13 cellular contexts compared by ENCODE assay signal in the genomic region with DNA sequence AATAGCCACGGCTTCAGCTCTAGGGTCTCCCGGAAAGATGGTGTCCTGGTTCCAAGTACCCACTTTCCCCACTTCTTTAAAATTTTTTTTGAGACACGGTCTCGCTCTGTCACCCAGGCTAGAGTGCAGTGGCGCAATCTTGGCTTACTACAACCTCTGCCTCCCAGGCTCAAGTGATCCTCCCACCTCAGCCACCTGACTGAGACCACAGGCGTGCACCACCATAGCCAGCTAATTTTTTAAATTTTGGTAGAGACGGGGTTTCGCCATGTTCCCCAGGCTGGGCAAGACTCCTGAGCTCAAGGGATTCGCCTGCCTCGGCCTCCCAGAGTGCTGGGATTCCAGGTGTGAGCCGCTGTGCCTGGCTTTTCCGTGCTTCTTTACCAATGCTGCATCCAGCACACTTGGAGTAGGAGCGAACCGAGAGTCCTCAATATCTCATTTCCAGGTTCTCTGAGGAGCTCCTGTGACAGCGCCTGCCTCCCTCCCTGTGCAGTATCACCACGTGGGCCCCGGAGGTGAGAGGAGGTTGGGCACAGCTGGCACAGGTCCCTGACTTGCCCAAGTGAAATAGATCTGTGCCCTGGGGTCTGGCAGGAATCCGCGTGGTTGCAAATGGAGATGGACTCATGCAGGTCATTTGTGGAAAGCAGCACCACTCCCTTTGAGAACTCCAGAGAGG. TPM values are rescaled to one million over a fixed set of nuclear protein-coding genes. Genes with fewer than 3 reads are reported as not detected.
A peak's percentile ranks its signal among the peaks of the same experiment; 100 is the strongest.
DNase-seq lines count a peak whose midpoint lies in the region; ATAC-seq and TF ChIP-seq lines count a peak whose summit lies in the region.
"Had no signal": no experiment of that assay in that cellular context is flagged by ENCODE, and none has a peak within 500 bp of the region (broad histone marks: within the 10 kb centered on the region; RNA-seq: fewer than 3 reads in every experiment).

No MANE protein-coding gene starts in this region.

- no peak for ATAC-seq in activated naive CD4-positive, alpha-beta T cell treated with anti-CD3 and anti-CD28 coated beads, Interleukin-2, amount 50 U/mL, for 72 hours
- peak; percentile 32 to 59 for ATAC-seq in lower lobe of right lung
- ATAC-seq in HG03460 (IDR thresholded peaks at IDR 0.05; ENCODE audit: unreplicated experiment), result no peak
- ATAC-seq in HG03280 (IDR thresholded peaks at IDR 0.05; ENCODE audit: unreplicated experiment), result no peak

- DNase-seq in activated naive CD4-positive, alpha-beta T cell treated with anti-CD3 and anti-CD28 coated beads, Interleukin-2, amount 50 U/mL, for 72 hours (ENCODE audit: low spot score in 2 of 2), result no peak
- DNase-seq in activated naive CD4-positive, alpha-beta T cell (lab: John Stamatoyannopoulos, UW), result no peak
- DNase-seq in activated T-helper 2 cell treated with anti-CD3 and anti-CD28 coated beads, Interferon-gamma antibody, Interleukin-2, Interleukin-4, amounts not matched to agents 10 μg/mL and 5 μg/mL and 100 μg/mL, durations not matched to agents 14 hours and 24 hours and 36 hours (ENCODE audit: low spot score), result no peak
- DNase-seq in lower lobe of right lung, result no peak
- DNase-seq in transverse colon, result peak; percentile 20
- DNase-seq in NCI-H82 treated with DMSO at 0.1 percent for 48 hours (lab: John Stamatoyannopoulos, UW; ENCODE audit: unreplicated experiment), result no peak
- DNase-seq: EL; left cardiac atrium; nucleus accumbens; SJCRH30; stimulated activated CD8-positive, alpha-beta memory T cell treated with anti-CD3 and anti-CD28 coated beads, Interleukin-4, amount 100 ng/mL, for 48 hours had no signal

- H3K4me3 Mint-ChIP-seq in activated T-helper 2 cell treated with anti-CD3 and anti-CD28 coated beads, Interferon-gamma antibody, Interleukin-2, Interleukin-4, amounts not matched to agents 10 μg/mL and 5 μg/mL and 100 μg/mL, durations not matched to agents 14 hours and 24 hours and 36 hours (ENCODE audit: low read depth), result no peak overlapping the region

- peaks cover 100% of the 10 kb centered on the region for H3K36me3 ChIP-seq in lower lobe of right lung
- H3K36me3 ChIP-seq in transverse colon, result peaks cover 0 to 56% (median 24%) of the 10 kb centered on the region in 4 donors

- H3K9me3 ChIP-seq in lower lobe of right lung (no peaks in the 10 kb centered on the region), transverse colon (no peaks in the 10 kb centered on the region)
- H3K9me3 ChIP-seq: SJCRH30 had no signal

- H3K27ac ChIP-seq in lower lobe of right lung (peak overlapping the region; percentile 47), transverse colon (peak overlapping the region; percentile 39 to 56 (median 53))
- H3K27ac ChIP-seq: SJCRH30 had no signal

- no peaks in the 10 kb centered on the region for H3K27me3 Mint-ChIP-seq in activated T-helper 2 cell treated with anti-CD3 and anti-CD28 coated beads, Interferon-gamma antibody, Interleukin-2, Interleukin-4, amounts not matched to agents 10 μg/mL and 5 μg/mL and 100 μg/mL, durations not matched to agents 14 hours and 24 hours and 36 hours (ENCODE audit: low read depth)

- H3K4me1 ChIP-seq in lower lobe of right lung (peaks cover 16% of the 10 kb centered on the region), transverse colon (peaks cover 0 to 53% (median 19%) of the 10 kb centered on the region in 4 donors)
- H3K4me1 ChIP-seq: SJCRH30 had no signal

- TF ChIP-seq EP300 in transverse colon (IDR thresholded peaks at IDR 0.05; ENCODE audit: low read depth), result no peak

- 85% methylated on average over 6 to 19 of the region's 19 CpGs for WGBS in transverse colon (ENCODE audit: low coverage in 1 of 2), 2 donors

- intact Hi-C loops in activated T-helper 2 cell treated with anti-CD3 and anti-CD28 coated beads, Interferon-gamma antibody, Interleukin-2, Interleukin-4, amounts not matched to agents 10 μg/mL and 5 μg/mL and 100 μg/mL, durations not matched to agents 14 hours and 24 hours and 36 hours (cut with micrococcal nuclease), result no loop called here
- intact Hi-C loops in lower lobe of right lung (cut with DNase I) (no loop called here), transverse colon (cut with DNase I; ENCODE audit: low total_unique reads) (no loop called here)

- peak overlapping the region; percentile 30 to 52 for H3K27ac Mint-ChIP-seq in activated naive CD4-positive, alpha-beta T cell treated with anti-CD3 and anti-CD28 coated beads, Interleukin-2, amount 50 U/mL, for 72 hours
- H3K27ac Mint-ChIP-seq in activated T-helper 2 cell treated with anti-CD3 and anti-CD28 coated beads, Interferon-gamma antibody, Interleukin-2, Interleukin-4, amounts not matched to agents 10 μg/mL and 5 μg/mL and 100 μg/mL, durations not matched to agents 14 hours and 24 hours and 36 hours, result peak overlapping the region; percentile 17

- no peak for TF ChIP-seq POLR2A in transverse colon (IDR thresholded peaks at IDR 0.05)

- H3K9me3 Mint-ChIP-seq in activated naive CD4-positive, alpha-beta T cell treated with anti-CD3 and anti-CD28 coated beads, Interleukin-2, amount 50 U/mL, for 72 hours, result no peaks in the 10 kb centered on the region
- no peaks in the 10 kb centered on the region for H3K9me3 Mint-ChIP-seq in activated T-helper 2 cell treated with anti-CD3 and anti-CD28 coated beads, Interferon-gamma antibody, Interleukin-2, Interleukin-4, amounts not matched to agents 10 μg/mL and 5 μg/mL and 100 μg/mL, durations not matched to agents 14 hours and 24 hours and 36 hours

- H3K27me3 ChIP-seq in lower lobe of right lung (ENCODE audit: low read depth), result no peaks in the 10 kb centered on the region
- H3K27me3 ChIP-seq in transverse colon, result no peaks in the 10 kb centered on the region
- H3K27me3 ChIP-seq: SJCRH30 had no signal

- H3K4me3 ChIP-seq in lower lobe of right lung (no peak overlapping the region), transverse colon (no peak overlapping the region)
- H3K4me3 ChIP-seq: SJCRH30 had no signal

- in situ Hi-C loops in transverse colon (cut with MboI; ENCODE audit: low pct_ligation_motif_present in 1 of 4, low pct_unique_long_range_greater_than_20kb in 1 of 4, low sequenced_read_pairs in 3 of 4), result no loop called here

- TF ChIP-seq CTCF in lower lobe of right lung (IDR thresholded peaks at IDR 0.05), result no peak
- TF ChIP-seq CTCF in transverse colon (IDR thresholded peaks at IDR 0.05), result no peak

- peaks cover 46 to 67% of the 10 kb centered on the region in 2 donors for H3K36me3 Mint-ChIP-seq in activated naive CD4-positive, alpha-beta T cell treated with anti-CD3 and anti-CD28 coated beads, Interleukin-2, amount 50 U/mL, for 72 hours
- H3K36me3 Mint-ChIP-seq in activated T-helper 2 cell treated with anti-CD3 and anti-CD28 coated beads, Interferon-gamma antibody, Interleukin-2, Interleukin-4, amounts not matched to agents 10 μg/mL and 5 μg/mL and 100 μg/mL, durations not matched to agents 14 hours and 24 hours and 36 hours (ENCODE audit: low read depth), result peaks cover 90% of the 10 kb centered on the region

- peaks cover 4% of the 10 kb centered on the region for H3K4me1 Mint-ChIP-seq in activated T-helper 2 cell treated with anti-CD3 and anti-CD28 coated beads, Interferon-gamma antibody, Interleukin-2, Interleukin-4, amounts not matched to agents 10 μg/mL and 5 μg/mL and 100 μg/mL, durations not matched to agents 14 hours and 24 hours and 36 hours (ENCODE audit: low read depth)

RNA-seq across cellular contexts. Expression of a gene that starts 37.3 kb away (rescaled TPM):
- 100 to 1,000 TPM; 187 to 207 TPM for total RNA-seq in activated naive CD4-positive, alpha-beta T cell treated with anti-CD3 and anti-CD28 coated beads, Interleukin-2, amount 50 U/mL, for 72 hours
- total RNA-seq in activated T-helper 2 cell treated with anti-CD3 and anti-CD28 coated beads, Interferon-gamma antibody, Interleukin-2, Interleukin-4, amounts not matched to agents 10 μg/mL and 5 μg/mL and 100 μg/mL, durations not matched to agents 14 hours and 24 hours and 36 hours, result 204 and 206 TPM in 2 replicates
- 254 TPM for total RNA-seq in lower lobe of right lung
- total RNA-seq in transverse colon, result 100 to 1,000 TPM; 149 to 430 (median 319) TPM

Comparison
In these comparisons a context has a peak if more than half of its experiments do, and no peak if none do; other contexts are left out.
1. ATAC-seq: peak in lower lobe of right lung (2 of 2); none in activated naive CD4-positive, alpha-beta T cell treated with anti-CD3 and anti-CD28 coated beads, Interleukin-2, amount 50 U/mL, for 72 hours (0 of 2), HG03460 (single experiment) and HG03280 (single experiment).